In genomic region chr1:222821239-222821638, GRCh38 we compare ENCODE assay signal across 24 cellular contexts.
"Had no signal": no experiment of that assay in that cellular context is flagged by ENCODE, and none has a peak within 500 bp of the region (broad histone marks: within the 10 kb centered on the region; RNA-seq: fewer than 3 reads in every experiment).

No MANE protein-coding gene starts in this region.

- H3K27me3 ChIP-seq: ascending aorta, breast epithelium, gastroesophageal sphincter, heart left ventricle, right atrium auricular region, suprapubic skin, transverse colon, vagina had no signal

- H3K4me1 ChIP-seq: breast epithelium, prostate gland had no signal

- H3K9me3 Mint-ChIP-seq: activated B cell treated with CpG ODN at 0.5 μM for 24 hours; activated CD4-positive, alpha-beta T cell treated with anti-CD3 and anti-CD28 coated beads, Interleukin-2, amount 10 ng/mL, durations not matched to agents 7 days and 5 days; activated T-cell treated with anti-CD3 and anti-CD28 coated beads, Interleukin-2, amount 50 U/mL, for 72 hours; naive thymus-derived CD8-positive, alpha-beta T cell; stimulated activated naive CD8-positive, alpha-beta T cell treated with anti-CD3 and anti-CD28 coated beads, Interleukin-15, amount 100 ng/mL, for 72 hours had no signal

- DNase-seq: activated B cell treated with CpG ODN at 0.5 μM for 24 hours; activated CD4-positive, alpha-beta T cell treated with anti-CD3 and anti-CD28 coated beads, Interleukin-2, amount 10 ng/mL, durations not matched to agents 7 days and 5 days; activated CD8-positive, alpha-beta memory T cell treated with anti-CD3 and anti-CD28 coated beads, Interleukin-2, amount 50 U/mL, for 4 hours; activated CD8-positive, alpha-beta T cell treated with anti-CD3 and anti-CD28 coated beads, Interleukin-2, amount 10 ng/mL, durations not matched to agents 7 days and 5 days; activated effector memory CD4-positive, alpha-beta T cell treated with anti-CD3 and anti-CD28 coated beads, Interleukin-2, amount 50 U/mL, for 16 hours; activated naive CD4-positive, alpha-beta T cell treated with anti-CD3 and anti-CD28 coated beads, Interleukin-2, amount 50 U/mL, for 16 hours; activated T-cell treated with anti-CD3 and anti-CD28 coated beads, Interleukin-2, amount 50 U/mL, for 72 hours; heart left ventricle; kidney glomerular epithelial cell; left ventricle myocardium inferior; mammary epithelial cell; naive thymus-derived CD8-positive, alpha-beta T cell; stimulated activated CD4-positive, alpha-beta T cell treated with anti-CD3 and anti-CD28 coated beads, Interleukin-2, amount 100 ng/mL, for 24 hours; stimulated activated naive CD8-positive, alpha-beta T cell treated with anti-CD3 and anti-CD28 coated beads, Interleukin-15, amount 100 ng/mL, for 72 hours; T-helper 9 cell; transverse colon had no signal

- H3K9me3 ChIP-seq: ascending aorta, breast epithelium, gastroesophageal sphincter, heart left ventricle, left ventricle myocardium inferior, prostate gland, right atrium auricular region, suprapubic skin, transverse colon, vagina had no signal

- H3K4me3 ChIP-seq: ascending aorta, breast epithelium, coronary artery, gastroesophageal sphincter, heart left ventricle, left ventricle myocardium inferior, prostate gland, right atrium auricular region, suprapubic skin, transverse colon, vagina had no signal

- H3K27ac Mint-ChIP-seq: activated B cell treated with CpG ODN at 0.5 μM for 24 hours; activated CD4-positive, alpha-beta T cell treated with anti-CD3 and anti-CD28 coated beads, Interleukin-2, amount 10 ng/mL, durations not matched to agents 7 days and 5 days; activated CD8-positive, alpha-beta T cell treated with anti-CD3 and anti-CD28 coated beads, Interleukin-2, amount 10 ng/mL, durations not matched to agents 7 days and 5 days; activated T-cell treated with anti-CD3 and anti-CD28 coated beads, Interleukin-2, amount 50 U/mL, for 72 hours had no signal

- H3K27me3 Mint-ChIP-seq: activated B cell treated with CpG ODN at 0.5 μM for 24 hours; activated CD4-positive, alpha-beta T cell treated with anti-CD3 and anti-CD28 coated beads, Interleukin-2, amount 10 ng/mL, durations not matched to agents 7 days and 5 days; naive thymus-derived CD8-positive, alpha-beta T cell; stimulated activated naive CD8-positive, alpha-beta T cell treated with anti-CD3 and anti-CD28 coated beads, Interleukin-15, amount 100 ng/mL, for 72 hours had no signal

- H3K27ac ChIP-seq: ascending aorta, breast epithelium, coronary artery, gastroesophageal sphincter, heart left ventricle, left ventricle myocardium inferior, prostate gland, right atrium auricular region, suprapubic skin, transverse colon, vagina had no signal

- H3K36me3 ChIP-seq: ascending aorta, breast epithelium, gastroesophageal sphincter, heart left ventricle, left ventricle myocardium inferior, prostate gland, right atrium auricular region, suprapubic skin, transverse colon, vagina had no signal

- H3K4me3 Mint-ChIP-seq: activated B cell treated with CpG ODN at 0.5 μM for 24 hours; activated CD4-positive, alpha-beta T cell treated with anti-CD3 and anti-CD28 coated beads, Interleukin-2, amount 10 ng/mL, durations not matched to agents 7 days and 5 days; activated CD8-positive, alpha-beta T cell treated with anti-CD3 and anti-CD28 coated beads, Interleukin-2, amount 10 ng/mL, durations not matched to agents 7 days and 5 days; activated T-cell treated with anti-CD3 and anti-CD28 coated beads, Interleukin-2, amount 50 U/mL, for 72 hours; naive thymus-derived CD8-positive, alpha-beta T cell; stimulated activated naive CD8-positive, alpha-beta T cell treated with anti-CD3 and anti-CD28 coated beads, Interleukin-15, amount 100 ng/mL, for 72 hours had no signal
